ENCODE assay signal across 10 cellular contexts in the genomic region with DNA sequence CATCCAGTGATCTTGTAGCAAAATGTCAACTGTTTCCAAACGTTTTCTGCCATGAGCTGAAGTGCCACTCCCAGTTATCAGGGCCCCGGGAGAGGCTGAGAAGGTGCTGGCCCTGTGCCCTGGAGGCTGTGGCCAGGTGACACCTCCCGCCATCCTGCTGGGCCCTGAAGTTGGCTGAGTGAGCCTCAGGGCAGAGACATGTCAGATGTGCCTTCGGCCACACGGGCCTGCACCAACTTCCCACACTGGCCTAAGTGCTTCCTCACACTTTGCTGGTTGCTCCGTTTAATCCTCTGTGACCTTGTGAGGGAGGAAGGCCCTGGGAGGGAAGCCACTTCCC. TPM values are rescaled to one million over a fixed set of nuclear protein-coding genes. Genes with fewer than 3 reads are reported as not detected.
DNase-seq lines count a peak whose midpoint lies in the region; ATAC-seq, FAIRE-seq and TF ChIP-seq lines count a peak whose summit lies in the region.
"Had no signal": no experiment of that assay in that cellular context is flagged by ENCODE, and none has a peak within 500 bp of the region (broad histone marks: within the 10 kb centered on the region; RNA-seq: fewer than 3 reads in every experiment).

No MANE protein-coding gene starts in this region.

- H3K9me2 ChIP-seq in SU-DHL-6 (replicated peaks; ENCODE audit: insufficient read depth, low read length) = no peaks in the 10 kb centered on the region

- peak overlapping the region; percentile 69 for H3K4me3 Mint-ChIP-seq in activated T-cell treated with anti-CD3 and anti-CD28 coated beads, Interleukin-2, amount 50 U/mL, for 4 hours

- H4K20me1 ChIP-seq in SU-DHL-6 (ENCODE audit: low read depth, low read length) = no peaks in the 10 kb centered on the region

- peaks cover 13% of the 10 kb centered on the region for H3K4me1 ChIP-seq in suprapubic skin

- TF ChIP-seq CTCF in SU-DHL-6 (IDR thresholded peaks at IDR 0.05; ENCODE audit: insufficient read depth, low read length, poor library complexity, severe bottlenecking) (no peak), suprapubic skin (IDR thresholded peaks at IDR 0.05) (no peak)

- H3K4me3 ChIP-seq in SU-DHL-6 (ENCODE audit: insufficient read depth, low read length, poor library complexity, severe bottlenecking) (peak overlapping the region; percentile 79), suprapubic skin (peak overlapping the region; percentile 44)
- H3K4me3 ChIP-seq: GM23248 had no signal

- peaks cover 8% of the 10 kb centered on the region; the same call in 1 of the 2 replicates for H3K79me2 ChIP-seq in SU-DHL-6 (ENCODE audit: insufficient read depth, low read length)

- WGBS in suprapubic skin = 46% methylated on average over 5 of the region's 6 CpGs

- H3K27ac ChIP-seq in SU-DHL-6 (ENCODE audit: low read depth, low read length) (peak overlapping the region; percentile 93), suprapubic skin (peak overlapping the region; percentile 64)
- H3K27ac ChIP-seq: GM23248 had no signal

- H3K9me3 ChIP-seq in SU-DHL-6 (ENCODE audit: insufficient read depth, low read length) (no peaks in the 10 kb centered on the region), suprapubic skin (no peaks in the 10 kb centered on the region)

- no peak for TF ChIP-seq POLR2A in suprapubic skin (IDR thresholded peaks at IDR 0.05)

- DNase-seq in activated T-cell treated with anti-CD3 and anti-CD28 coated beads, Interleukin-2, amount 50 U/mL, for 4 hours = no peak
- no peak for DNase-seq in activated T-cell treated with anti-CD3 and anti-CD28 coated beads, Interleukin-2, amount 50 U/mL, for 1 hour
- DNase-seq in left cardiac atrium = peak; percentile 54
- DNase-seq in suprapubic skin (ENCODE audit: low spot score in 2 of 2) = no peak
- DNase-seq in GM19239 (ENCODE audit: insufficient read length, low spot score) = no peak
- no peak for DNase-seq in KG1 (lab: John Stamatoyannopoulos, UW)

- H3K36me3 Mint-ChIP-seq in activated T-cell treated with anti-CD3 and anti-CD28 coated beads, Interleukin-2, amount 50 U/mL, for 4 hours (ENCODE audit: insufficient read depth) = no peaks in the 10 kb centered on the region

- FAIRE-seq in GM19239 (lab: Jason Lieb, UNC) = no peak

- H3F3A ChIP-seq in SU-DHL-6 (ENCODE audit: insufficient read depth) = peaks cover 19% of the 10 kb centered on the region

- intact Hi-C loops in left cardiac atrium (cut with DNase I) = no loop called here

- no peaks in the 10 kb centered on the region for H3K27me3 Mint-ChIP-seq in activated T-cell treated with anti-CD3 and anti-CD28 coated beads, Interleukin-2, amount 50 U/mL, for 4 hours (ENCODE audit: low read depth)
- H3K27me3 Mint-ChIP-seq: activated CD4-positive, alpha-beta T cell treated with anti-CD3 and anti-CD28 coated beads, Interleukin-2, amount 10 ng/mL, durations not matched to agents 24 days and 14 days had no signal

- no peaks in the 10 kb centered on the region for H3K9me3 Mint-ChIP-seq in activated T-cell treated with anti-CD3 and anti-CD28 coated beads, Interleukin-2, amount 50 U/mL, for 4 hours

- H3K36me3 ChIP-seq in SU-DHL-6 (ENCODE audit: low read length) (0 out of 2 replicates have a peak, but pooled peaks cover 3% of the 10 kb centered on the region), suprapubic skin (peaks cover 3% of the 10 kb centered on the region)

- ATAC-seq in activated T-cell treated with anti-CD3 and anti-CD28 coated beads, Interleukin-2, amount 50 U/mL, for 4 hours = no peak
- peak; percentile 14 to 64 for ATAC-seq in left cardiac atrium
- ATAC-seq in HG02588 (IDR thresholded peaks at IDR 0.05; ENCODE audit: unreplicated experiment) = no peak

- peak overlapping the region; percentile 90 for H3K9ac ChIP-seq in SU-DHL-6 (ENCODE audit: low read length)
- H3K9ac ChIP-seq: GM23248 had no signal

- no peaks in the 10 kb centered on the region for H3K27me3 ChIP-seq in SU-DHL-6 (ENCODE audit: low read length)
- no peaks in the 10 kb centered on the region for H3K27me3 ChIP-seq in suprapubic skin

- H2AFZ ChIP-seq in SU-DHL-6 (ENCODE audit: low read depth, low read length, severe bottlenecking) = no peak overlapping the region
- H2AFZ ChIP-seq: GM23248 had no signal

- TF ChIP-seq EP300 in suprapubic skin (IDR thresholded peaks at IDR 0.05) = no peak

- H3K4me1 Mint-ChIP-seq in activated T-cell treated with anti-CD3 and anti-CD28 coated beads, Interleukin-2, amount 50 U/mL, for 4 hours (ENCODE audit: low read depth) = no peaks in the 10 kb centered on the region
- H3K4me1 Mint-ChIP-seq: activated CD4-positive, alpha-beta T cell treated with anti-CD3 and anti-CD28 coated beads, Interleukin-2, amount 10 ng/mL, durations not matched to agents 24 days and 14 days had no signal

- peak overlapping the region; percentile 91 for H3K4me2 ChIP-seq in SU-DHL-6 (ENCODE audit: low read depth, low read length, poor library complexity, severe bottlenecking)

RNA-seq across cellular contexts. Expression of gene ADPRHL1, which starts 4.8 kb away (rescaled TPM):
- under 1 TPM; 0.54 to 0.81 (median 0.79) TPM for total RNA-seq in activated T-cell treated with anti-CD3 and anti-CD28 coated beads, Interleukin-2, amount 50 U/mL, for 4 hours
- 100 to 1,000 TPM; 241 to 245 TPM for total RNA-seq in left cardiac atrium
- total RNA-seq in suprapubic skin = 1 to 10 TPM; 2.5 to 8.6 (median 5.5) TPM

RNA-seq across cellular contexts. Expression of gene DCUN1D2, which starts 42.0 kb away (rescaled TPM):
- total RNA-seq in activated T-cell treated with anti-CD3 and anti-CD28 coated beads, Interleukin-2, amount 50 U/mL, for 4 hours = 10 to 100 TPM; 11.1 to 13.7 (median 12.4) TPM
- 10 to 100 TPM; 81.1 to 94.3 TPM for total RNA-seq in left cardiac atrium
- total RNA-seq in suprapubic skin = 10 to 100 TPM in 3 of 4 donors, 1 to 10 TPM in 1; 8.7 to 51.7 (median 18.3) TPM

Comparison
In these comparisons a context has a peak if more than half of its experiments do, and no peak if none do; other contexts are left out.
1. ATAC-seq: peak in left cardiac atrium (2 of 2); none in activated T-cell treated with anti-CD3 and anti-CD28 coated beads, Interleukin-2, amount 50 U/mL, for 4 hours (0 of 2) and HG02588 (single experiment).
2. RNA of gene ADPRHL1, which starts 4.8 kb away (total RNA-seq): 241 to 245 TPM in left cardiac atrium; 2.5 to 8.6 TPM in suprapubic skin and 0.54 to 0.81 TPM in activated T-cell treated with anti-CD3 and anti-CD28 coated beads, Interleukin-2, amount 50 U/mL, for 4 hours; every median in the first group is over 10 times any median in the second.